Comparison of ENCODE assay signal across 2 cellular contexts in the genomic region with DNA sequence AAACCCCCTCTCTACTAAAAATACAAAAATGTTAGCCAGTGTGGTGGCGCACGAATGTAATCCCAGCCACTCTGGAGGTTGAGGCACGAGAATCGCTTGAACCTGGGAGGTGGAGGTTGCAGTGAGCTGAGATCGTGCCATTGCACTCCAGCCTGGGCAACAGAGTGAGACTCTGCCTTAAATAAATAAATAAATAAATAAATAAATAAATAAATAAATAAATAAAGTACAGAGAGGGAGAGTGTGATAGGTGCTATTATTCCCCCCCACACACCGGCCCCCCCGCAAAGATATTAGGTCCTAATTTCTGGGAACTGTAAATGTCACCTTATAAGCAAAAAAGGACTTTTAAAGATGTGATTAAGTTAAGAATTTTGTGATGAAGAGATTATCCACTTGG.
DNase-seq lines count a peak whose midpoint lies in the region; ATAC-seq, FAIRE-seq and TF ChIP-seq lines count a peak whose summit lies in the region.
"Not testable (repeated sequence)": the region's sequence is repeated elsewhere in the genome, so short reads cannot be mapped to it uniquely, and the experiment has no call there.

No MANE protein-coding gene starts in this region.

- H3K36me3 ChIP-seq in HEK293 (ENCODE audit: control insufficient read depth in 2 of 2, insufficient read depth in 1 of 2, low read length in 2 of 2), result not testable (repeated sequence)

- not testable (repeated sequence) for H3K4me2 ChIP-seq in A549

- CTCF ChIA-PET in A549 (lab: Yijun Ruan, JAX); HEK293 (lab: Yijun Ruan, JAX): not testable (repeated sequence)

- not testable (repeated sequence) for H3K4me3 ChIP-seq in A549; HEK293 (ENCODE audit: low read depth, low read length)

- TF ChIP-seq RAD21 in A549 (conservative IDR thresholded peaks at IDR 0.05 in 1 of 2, IDR thresholded peaks at IDR 0.05 in 1 of 2), result not testable (repeated sequence)

- POLR2A ChIA-PET in A549 (lab: Yijun Ruan, JAX); HEK293 (lab: Yijun Ruan, JAX): not testable (repeated sequence)

- not testable (repeated sequence) for H3K27ac ChIP-seq in A549; HEK293 (ENCODE audit: extremely low read depth, low read depth, low read length)

- 58% methylated on average over 7 of the region's 7 CpGs for WGBS in A549 (ENCODE audit: missing lambda C conversion rate)

- not testable (repeated sequence) for H3K4me1 ChIP-seq in A549; HEK293 (ENCODE audit: control insufficient read depth, insufficient read depth, low read length)

- not testable (repeated sequence) for TF ChIP-seq EP300 in A549 (IDR thresholded peaks at IDR 0.05)

- not testable (repeated sequence) for FAIRE-seq in A549 (lab: Jason Lieb, UNC)

- not testable (repeated sequence) for TF ChIP-seq POLR2A in A549 (IDR thresholded peaks at IDR 0.05; ENCODE audit: low read length)

- H3K9me3 ChIP-seq in A549; HEK293 (ENCODE audit: control insufficient read depth, insufficient read depth, low read depth, low read length): not testable (repeated sequence)

- DNase-seq in A549 (ENCODE audit: low read depth in 1 of 2, low spot score in 1 of 2), result not testable (repeated sequence)

- not testable (repeated sequence) for TF ChIP-seq CTCF in A549 (IDR thresholded peaks at IDR 0.05); HEK293 (tag by site-specific recombination; IDR thresholded peaks at IDR 0.05)

- ATAC-seq in A549, result not testable (repeated sequence)

TF ChIP-seq in A549, 52 proteins besides CTCF, POLR2A, EP300 and RAD21:
- peak; percentile 80 for TF ChIP-seq ZC3H11A (IDR thresholded peaks at IDR 0.05)

TF ChIP-seq in HEK293, 187 proteins besides CTCF, POLR2A, EP300 and RAD21:
- TF ChIP-seq ZNF394 (tag by site-specific recombination; IDR thresholded peaks at IDR 0.05; ENCODE audit: borderline replicate concordance), result peak; percentile 72; the same call in 1 of the 2 replicates
- TF ChIP-seq ZNF623 (tag by site-specific recombination; IDR thresholded peaks at IDR 0.05), result peak; percentile 39; the same call in 1 of the 2 replicates
- 0 out of 2 replicates have a peak, but pooled peaks have one; percentile 27 for TF ChIP-seq ZNF558 (tag by site-specific recombination; IDR thresholded peaks at IDR 0.05)
- TF ChIP-seq SP3 (tag by site-specific recombination; IDR thresholded peaks at IDR 0.05), result 0 out of 2 replicates have a peak, but pooled peaks have one; percentile 14
- TF ChIP-seq ZNF426 (tag by site-specific recombination; IDR thresholded peaks at IDR 0.05), result peak; percentile 57
- TF ChIP-seq ZNF654 (tag by site-specific recombination; IDR thresholded peaks at IDR 0.05; ENCODE audit: low read depth), result peak; percentile 14; the same call in 1 of the 2 replicates
- TF ChIP-seq, protein P1, sequence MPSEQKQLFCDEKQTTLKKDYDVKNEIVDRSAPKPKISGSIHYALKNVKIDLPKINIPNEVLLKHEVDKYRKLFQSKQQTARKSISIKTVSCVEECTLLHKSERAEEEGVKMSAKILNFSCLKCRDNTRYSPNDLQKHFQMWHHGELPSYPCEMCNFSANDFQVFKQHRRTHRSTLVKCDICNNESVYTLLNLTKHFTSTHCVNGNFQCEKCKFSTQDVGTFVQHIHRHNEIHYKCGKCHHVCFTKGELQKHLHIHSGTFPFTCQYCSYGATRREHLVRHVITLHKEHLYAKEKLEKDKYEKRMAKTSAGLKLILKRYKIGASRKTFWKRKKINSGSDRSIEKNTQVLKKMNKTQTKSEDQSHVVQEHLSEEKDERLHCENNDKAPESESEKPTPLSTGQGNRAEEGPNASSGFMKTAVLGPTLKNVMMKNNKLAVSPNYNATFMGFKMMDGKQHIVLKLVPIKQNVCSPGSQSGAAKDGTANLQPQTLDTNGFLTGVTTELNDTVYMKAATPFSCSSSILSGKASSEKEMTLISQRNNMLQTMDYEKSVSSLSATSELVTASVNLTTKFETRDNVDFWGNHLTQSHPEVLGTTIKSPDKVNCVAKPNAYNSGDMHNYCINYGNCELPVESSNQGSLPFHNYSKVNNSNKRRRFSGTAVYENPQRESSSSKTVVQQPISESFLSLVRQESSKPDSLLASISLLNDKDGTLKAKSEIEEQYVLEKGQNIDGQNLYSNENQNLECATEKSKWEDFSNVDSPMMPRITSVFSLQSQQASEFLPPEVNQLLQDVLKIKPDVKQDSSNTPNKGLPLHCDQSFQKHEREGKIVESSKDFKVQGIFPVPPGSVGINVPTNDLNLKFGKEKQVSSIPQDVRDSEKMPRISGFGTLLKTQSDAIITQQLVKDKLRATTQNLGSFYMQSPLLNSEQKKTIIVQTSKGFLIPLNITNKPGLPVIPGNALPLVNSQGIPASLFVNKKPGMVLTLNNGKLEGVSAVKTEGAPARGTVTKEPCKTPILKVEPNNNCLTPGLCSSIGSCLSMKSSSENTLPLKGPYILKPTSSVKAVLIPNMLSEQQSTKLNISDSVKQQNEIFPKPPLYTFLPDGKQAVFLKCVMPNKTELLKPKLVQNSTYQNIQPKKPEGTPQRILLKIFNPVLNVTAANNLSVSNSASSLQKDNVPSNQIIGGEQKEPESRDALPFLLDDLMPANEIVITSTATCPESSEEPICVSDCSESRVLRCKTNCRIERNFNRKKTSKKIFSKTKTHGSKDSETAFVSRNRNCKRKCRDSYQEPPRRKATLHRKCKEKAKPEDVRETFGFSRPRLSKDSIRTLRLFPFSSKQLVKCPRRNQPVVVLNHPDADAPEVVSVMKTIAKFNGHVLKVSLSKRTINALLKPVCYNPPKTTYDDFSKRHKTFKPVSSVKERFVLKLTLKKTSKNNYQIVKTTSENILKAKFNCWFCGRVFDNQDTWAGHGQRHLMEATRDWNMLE (tag by site-specific recombination; conservative IDR thresholded peaks at IDR 0.05; ENCODE audit: low read depth), result peak; percentile 62; the same call in 1 of the 2 replicates
- TF ChIP-seq ZNF266 (tag by site-specific recombination; IDR thresholded peaks at IDR 0.05; ENCODE audit: low read depth), result 0 out of 2 replicates have a peak, but pooled peaks have one; percentile 8
- peak; percentile 54 for TF ChIP-seq ZNF140 (tag by site-specific recombination; IDR thresholded peaks at IDR 0.05)
- TF ChIP-seq ZBTB8A (tag by site-specific recombination; IDR thresholded peaks at IDR 0.05), result peak; percentile 20; the same call in 1 of the 2 replicates
- peak; percentile 64 for TF ChIP-seq ZNF555 (tag by site-specific recombination; conservative IDR thresholded peaks at IDR 0.05)
- TF ChIP-seq, protein P2, sequence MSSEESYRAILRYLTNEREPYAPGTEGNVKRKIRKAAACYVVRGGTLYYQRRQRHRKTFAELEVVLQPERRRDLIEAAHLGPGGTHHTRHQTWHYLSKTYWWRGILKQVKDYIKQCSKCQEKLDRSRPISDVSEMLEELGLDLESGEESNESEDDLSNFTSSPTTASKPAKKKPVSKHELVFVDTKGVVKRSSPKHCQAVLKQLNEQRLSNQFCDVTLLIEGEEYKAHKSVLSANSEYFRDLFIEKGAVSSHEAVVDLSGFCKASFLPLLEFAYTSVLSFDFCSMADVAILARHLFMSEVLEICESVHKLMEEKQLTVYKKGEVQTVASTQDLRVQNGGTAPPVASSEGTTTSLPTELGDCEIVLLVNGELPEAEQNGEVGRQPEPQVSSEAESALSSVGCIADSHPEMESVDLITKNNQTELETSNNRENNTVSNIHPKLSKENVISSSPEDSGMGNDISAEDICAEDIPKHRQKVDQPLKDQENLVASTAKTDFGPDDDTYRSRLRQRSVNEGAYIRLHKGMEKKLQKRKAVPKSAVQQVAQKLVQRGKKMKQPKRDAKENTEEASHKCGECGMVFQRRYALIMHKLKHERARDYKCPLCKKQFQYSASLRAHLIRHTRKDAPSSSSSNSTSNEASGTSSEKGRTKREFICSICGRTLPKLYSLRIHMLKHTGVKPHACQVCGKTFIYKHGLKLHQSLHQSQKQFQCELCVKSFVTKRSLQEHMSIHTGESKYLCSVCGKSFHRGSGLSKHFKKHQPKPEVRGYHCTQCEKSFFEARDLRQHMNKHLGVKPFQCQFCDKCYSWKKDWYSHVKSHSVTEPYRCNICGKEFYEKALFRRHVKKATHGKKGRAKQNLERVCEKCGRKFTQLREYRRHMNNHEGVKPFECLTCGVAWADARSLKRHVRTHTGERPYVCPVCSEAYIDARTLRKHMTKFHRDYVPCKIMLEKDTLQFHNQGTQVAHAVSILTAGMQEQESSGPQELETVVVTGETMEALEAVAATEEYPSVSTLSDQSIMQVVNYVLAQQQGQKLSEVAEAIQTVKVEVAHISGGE (tag by site-specific recombination; conservative IDR thresholded peaks at IDR 0.05; ENCODE audit: low read depth), result peak; percentile 64; the same call in 1 of the 2 replicates
